Comparison of ENCODE assay signal across 31 cellular contexts in genomic region chr14:20143911-20144310, GRCh38. TPM values are rescaled to one million over a fixed set of nuclear protein-coding genes. Genes with fewer than 3 reads are reported as not detected.
A peak's percentile ranks its signal among the peaks of the same experiment; 100 is the strongest.
DNase-seq lines count a peak whose midpoint lies in the region; TF ChIP-seq lines count a peak whose summit lies in the region.
"Had no signal": no experiment of that assay in that cellular context is flagged by ENCODE, and none has a peak within 500 bp of the region (broad histone marks: within the 10 kb centered on the region; RNA-seq: fewer than 3 reads in every experiment).

No MANE protein-coding gene starts in this region.

- no peak overlapping the region for H3K4me3 ChIP-seq in BE2C (ENCODE audit: low read depth, low read length)
- H3K4me3 ChIP-seq in NB4 (ENCODE audit: low read depth, low read length): no peak overlapping the region
- H3K4me3 ChIP-seq: body of pancreas, SK-N-MC, stomach, tibial artery had no signal

- no peaks in the 10 kb centered on the region for H3K4me1 Mint-ChIP-seq in HFFc6 (ENCODE audit: low read depth)
- H3K4me1 Mint-ChIP-seq: natural killer cell had no signal

- no peaks in the 10 kb centered on the region for H3K27me3 Mint-ChIP-seq in HFFc6 (ENCODE audit: insufficient read depth)

- DNase-seq in BE2C: peak; percentile 8
- DNase-seq in G401 (ENCODE audit: low spot score): peak; percentile 1
- peak; percentile 19 for DNase-seq in NB4 (ENCODE audit: low read depth)
- peak; percentile 3 for DNase-seq in SW480 (ENCODE audit: low spot score)
- DNase-seq in HFFc6: no peak
- DNase-seq in GM10248 (ENCODE audit: extremely low spot score): no peak
- no peak for DNase-seq in AG20443 (ENCODE audit: low spot score)
- DNase-seq in NCI-H1105 treated with DMSO at 0.1 percent for 48 hours (lab: John Stamatoyannopoulos, UW): no peak
- DNase-seq: activated CD4-positive, alpha-beta T cell treated with anti-CD3 and anti-CD28 coated beads, Interleukin-2, amount 50 U/mL, for 4 hours; activated CD4-positive, CD25-positive, alpha-beta regulatory T cell; activated effector memory CD4-positive, alpha-beta T cell treated with Interleukin-2 at 50 U/mL for 16 hours; body of pancreas; CD4-positive, alpha-beta T cell; DMS153; glutamatergic neuron; HCEC 1CT; kidney; natural killer cell; NCI-H1048; NCI-H2081; NK-92 treated with Interleukin-12 subunit alpha and Interleukin-12 subunit beta, amount 100 ng/mL, for 24 hours; stimulated activated CD8-positive, alpha-beta memory T cell treated with anti-CD3 and anti-CD28 coated beads, Interleukin-4, amount 100 ng/mL, for 48 hours; stomach; tibial artery had no signal

- in situ Hi-C loops in G401 (cut with HindIII; ENCODE audit: low sequenced_read_pairs): no loop called here

- TF ChIP-seq POLR2A in NB4 (IDR thresholded peaks at IDR 0.05; ENCODE audit: extremely low read depth, insufficient read length): no peak

- no peaks in the 10 kb centered on the region for H3K36me3 Mint-ChIP-seq in HFFc6 (ENCODE audit: low read depth)
- H3K36me3 Mint-ChIP-seq: natural killer cell had no signal

- no peaks in the 10 kb centered on the region for H3K36me3 ChIP-seq in BE2C
- H3K36me3 ChIP-seq: stomach, tibial artery had no signal

- no peak overlapping the region for H3K27ac Mint-ChIP-seq in HFFc6
- H3K27ac Mint-ChIP-seq: CD4-positive, alpha-beta T cell; natural killer cell; T-helper 2 cell treated with Interferon-gamma antibody and Interleukin-4, amounts not matched to agents 5 μg/mL and 100 μg/mL, for 36 hours had no signal

- no peaks in the 10 kb centered on the region for H3K4me1 ChIP-seq in BE2C
- H3K4me1 ChIP-seq: body of pancreas, stomach, tibial artery had no signal

- POLR2A ChIA-PET in GM10248 (lab: Yijun Ruan, JAX): no interaction called here

- no peaks in the 10 kb centered on the region for H3K9me3 ChIP-seq in BE2C
- H3K9me3 ChIP-seq: body of pancreas, stomach, tibial artery had no signal

- peak; percentile 35 for TF ChIP-seq CTCF in BE2C (IDR thresholded peaks at IDR 0.05; ENCODE audit: low read depth, low read length)
- peak; percentile 41 for TF ChIP-seq CTCF in NB4 (IDR thresholded peaks at IDR 0.05; ENCODE audit: low read depth, low read length)
- TF ChIP-seq CTCF in HFFc6 (IDR thresholded peaks at IDR 0.05): no peak
- no peak for TF ChIP-seq CTCF in GM10248 (IDR thresholded peaks at IDR 0.05; ENCODE audit: control extremely low read depth, extremely low read depth, low read depth, missing control alignments)

- CTCF ChIA-PET in GM10248 (lab: Yijun Ruan, JAX): no interaction called here

- no peak overlapping the region for H3K4me3 Mint-ChIP-seq in HFFc6
- H3K4me3 Mint-ChIP-seq: CD4-positive, alpha-beta T cell; natural killer cell; T-helper 2 cell treated with Interferon-gamma antibody and Interleukin-4, amounts not matched to agents 5 μg/mL and 100 μg/mL, for 36 hours had no signal

- H3K9me3 Mint-ChIP-seq in HFFc6: peaks cover 9% of the 10 kb centered on the region
- H3K9me3 Mint-ChIP-seq: T-helper 2 cell treated with Interferon-gamma antibody and Interleukin-4, amounts not matched to agents 5 μg/mL and 100 μg/mL, for 36 hours had no signal

- no peaks in the 10 kb centered on the region for H3K27me3 ChIP-seq in BE2C
- H3K27me3 ChIP-seq: body of pancreas, stomach, tibial artery had no signal

RNA-seq across cellular contexts. Expression of gene OR4N5, which starts 5.3 kb away (rescaled TPM):
- not detected for polyA plus RNA-seq in BE2C (2012; ENCODE audit: insufficient read depth, insufficient read length, low read depth)
- total RNA-seq in G401 (2014; rRNA removed; shearing (Covaris generic)): not detected in 2 replicates
- not detected for total RNA-seq in HFFc6 (2021; fragmentation: NEBNext Ultra II Directional; extraction: Animal tissue kit (Norgen Biotek cat#: 25700))
- total RNA-seq: body of pancreas; CD4-positive, alpha-beta T cell; chondrocyte; kidney; lower leg skin; natural killer cell; omental fat pad; RPMI7951; skeletal muscle tissue; stomach had no signal
- polyA plus RNA-seq: stomach had no signal

RNA-seq across cellular contexts. Expression of gene OR4K17, which starts 33.4 kb away (rescaled TPM):
- polyA plus RNA-seq in BE2C (2012; ENCODE audit: insufficient read depth, insufficient read length, low read depth): not detected
- not detected in 2 replicates for total RNA-seq in G401 (2014; rRNA removed; shearing (Covaris generic))
- total RNA-seq in HFFc6 (2021; fragmentation: NEBNext Ultra II Directional; extraction: Animal tissue kit (Norgen Biotek cat#: 25700)): not detected
- total RNA-seq: body of pancreas; CD4-positive, alpha-beta T cell; chondrocyte; kidney; lower leg skin; natural killer cell; omental fat pad; RPMI7951; skeletal muscle tissue; stomach had no signal
- polyA plus RNA-seq: stomach had no signal

RNA-seq across cellular contexts. Expression of gene OR11G2, which starts 46.8 kb away (rescaled TPM):
- not detected for polyA plus RNA-seq in BE2C (2012; ENCODE audit: insufficient read depth, insufficient read length, low read depth)
- not detected in 2 replicates for total RNA-seq in G401 (2014; rRNA removed; shearing (Covaris generic))
- total RNA-seq in HFFc6 (2021; fragmentation: NEBNext Ultra II Directional; extraction: Animal tissue kit (Norgen Biotek cat#: 25700)): not detected
- total RNA-seq: body of pancreas; CD4-positive, alpha-beta T cell; chondrocyte; kidney; lower leg skin; natural killer cell; omental fat pad; RPMI7951; skeletal muscle tissue had no signal
- polyA plus RNA-seq: stomach had no signal

Comparison
In these comparisons a context has a peak if more than half of its experiments do, and no peak if none do; other contexts are left out.
1. DNase-seq: peak in BE2C (single experiment), G401 (single experiment), NB4 (single experiment) and SW480 (single experiment); none in HFFc6 (single experiment), GM10248 (single experiment), AG20443 (single experiment) and NCI-H1105 treated with DMSO at 0.1 percent for 48 hours (single experiment).
2. CTCF ChIP-seq: peak in BE2C (single experiment) and NB4 (single experiment); none in HFFc6 (single experiment) and GM10248 (single experiment).